ENCODE assay signal across 19 cellular contexts in the genomic region with DNA sequence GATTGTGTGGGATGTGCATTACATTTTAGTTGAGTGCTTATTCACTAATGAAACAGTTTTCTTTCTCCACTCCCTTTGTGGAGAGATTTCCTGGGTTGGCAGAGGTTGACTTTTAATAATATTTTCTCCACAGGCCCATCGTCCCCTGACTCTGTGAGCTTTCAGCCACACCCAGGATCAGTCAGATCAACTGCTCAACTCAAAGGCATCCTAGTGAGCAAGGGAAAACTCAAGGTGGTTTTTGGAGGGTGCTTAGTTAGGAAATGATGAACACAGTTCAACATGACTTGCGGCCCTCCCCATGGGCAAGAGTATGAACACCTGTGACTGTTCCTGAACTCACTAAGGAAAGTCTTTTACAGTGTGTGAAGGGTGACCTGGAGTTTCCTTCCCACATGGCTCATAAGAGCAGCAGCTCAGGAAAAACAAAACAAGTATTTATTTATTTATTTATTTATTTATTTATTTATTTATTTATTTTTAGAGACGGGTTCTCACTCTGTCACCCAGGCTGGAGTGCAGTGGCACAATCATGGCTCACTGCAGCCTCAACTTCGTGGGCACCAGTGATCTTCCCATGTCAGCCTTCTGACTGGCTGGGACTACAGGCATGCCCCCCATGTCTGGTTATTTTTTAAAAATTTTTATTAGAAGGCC. TPM values are rescaled to one million over a fixed set of nuclear protein-coding genes. Genes with fewer than 3 reads are reported as not detected.
A peak's percentile ranks its signal among the peaks of the same experiment; 100 is the strongest.
DNase-seq lines count a peak whose midpoint lies in the region; ATAC-seq and TF ChIP-seq lines count a peak whose summit lies in the region.
"Had no signal": no experiment of that assay in that cellular context is flagged by ENCODE, and none has a peak within 500 bp of the region (broad histone marks: within the 10 kb centered on the region; RNA-seq: fewer than 3 reads in every experiment).

No MANE protein-coding gene starts in this region.

- peak; percentile 58 for ATAC-seq in foreskin keratinocyte
- ATAC-seq in HG03469 (IDR thresholded peaks at IDR 0.05; ENCODE audit: unreplicated experiment) = no peak
- no peak for ATAC-seq in GM19397 (IDR thresholded peaks at IDR 0.05; ENCODE audit: unreplicated experiment)
- ATAC-seq: K562 had no signal

- no peak overlapping the region for H3K4me2 ChIP-seq in mammary epithelial cell (ENCODE audit: insufficient read depth, low read depth, low read length)

- no peaks in the 10 kb centered on the region for H3K36me3 ChIP-seq in mammary epithelial cell (ENCODE audit: insufficient read depth, low read length)
- H3K36me3 ChIP-seq: HAP-1, SJSA1 had no signal

- no peaks in the 10 kb centered on the region for H3K79me2 ChIP-seq in mammary epithelial cell (ENCODE audit: insufficient read depth, low read length)

- CTCF ChIA-PET in mammary epithelial cell (lab: Charles Lee; ENCODE audit: low non-redundant PET) = no interaction called here

- dilution Hi-C loops in mammary epithelial cell (cut with HindIII; ENCODE audit: low sequenced_read_pairs) = no loop called here

- H3K4me1 ChIP-seq in mammary epithelial cell (ENCODE audit: insufficient read depth, low read length) (peaks cover 6% of the 10 kb centered on the region), foreskin keratinocyte (peaks cover 7% of the 10 kb centered on the region)
- H3K4me1 ChIP-seq: HAP-1, SJSA1 had no signal

- no peaks in the 10 kb centered on the region for H3K27me3 ChIP-seq in mammary epithelial cell (ENCODE audit: insufficient read depth, low read length)
- H3K27me3 ChIP-seq in foreskin keratinocyte = no peaks in the 10 kb centered on the region
- H3K27me3 ChIP-seq: SJSA1 had no signal

- 75% methylated on average over 3 of the region's 4 CpGs for WGBS in mammary epithelial cell (ENCODE audit: low coverage, missing lambda C conversion rate)

- DNase-seq in ELR (ENCODE audit: low read depth) = peak; percentile 8
- peak; percentile 75 for DNase-seq in mammary epithelial cell
- DNase-seq in foreskin keratinocyte = peak; percentile 27 to 78
- DNase-seq in stromal cell of bone marrow (ENCODE audit: low read depth) = peak; percentile 21
- DNase-seq in HuH-7 (ENCODE audit: low spot score) = no peak
- DNase-seq: ACHN; AML-193; Calu3; CD4-positive, alpha-beta memory T cell; NCI-H1436; NCI-H2029 treated with DMSO at 0.1 percent for 48 hours; NCI-H2171 treated with DMSO at 0.1 percent for 48 hours; NCI-H748 treated with DMSO at 0.1 percent for 48 hours had no signal

- H3K27ac ChIP-seq in mammary epithelial cell (ENCODE audit: insufficient read depth, low read depth, low read length) (no peak overlapping the region), foreskin keratinocyte (peak overlapping the region; percentile 64)
- H3K27ac ChIP-seq: SJSA1 had no signal

- no peak overlapping the region for H3K4me3 ChIP-seq in mammary epithelial cell (replicated peaks in 1 of 3; ENCODE audit: insufficient read depth in 1 of 3, low read depth in 2 of 3, low read length in 3 of 3)
- H3K4me3 ChIP-seq: HAP-1, K562, SJSA1 had no signal

- no TSS peak for BruUV-seq in mammary epithelial cell (replicated peaks; lab: Mats Ljungman, UMichigan)

- no peaks in the 10 kb centered on the region for H3K9me3 ChIP-seq in mammary epithelial cell (replicated peaks; ENCODE audit: insufficient read depth, low read length)
- H3K9me3 ChIP-seq: HAP-1, SJSA1 had no signal

- no peak for TF ChIP-seq CTCF in mammary epithelial cell (conservative IDR thresholded peaks at IDR 0.05 in 1 of 2, IDR thresholded peaks at IDR 0.05 in 1 of 2; ENCODE audit: extremely low read depth in 1 of 2, insufficient read depth in 1 of 2, low read depth in 1 of 2, low read length in 2 of 2)
- TF ChIP-seq CTCF in foreskin keratinocyte (conservative IDR thresholded peaks at IDR 0.05) = no peak

- no peak overlapping the region for H2AFZ ChIP-seq in mammary epithelial cell (ENCODE audit: low read depth, low read length)

- in situ Hi-C loops in mammary epithelial cell (cut with MboI; ENCODE audit: low sequenced_read_pairs in 2 of 2) = no loop called here

- H4K20me1 ChIP-seq in mammary epithelial cell (ENCODE audit: insufficient read depth, low read length) = no peaks in the 10 kb centered on the region

- no peak overlapping the region for H3K9ac ChIP-seq in mammary epithelial cell (ENCODE audit: insufficient read depth, low read length)

- intact Hi-C loops in mammary epithelial cell (cut with micrococcal nuclease) = no loop called here

RNA-seq across cellular contexts. Expression of gene ARL11, which starts 10.2 kb away (rescaled TPM):
- total RNA-seq in mammary epithelial cell (under 1 TPM in 1 of 2 donors, not detected in 1; under 0.01 TPM), foreskin keratinocyte (0.53 and 0.54 TPM in 2 replicates)
- polyA plus RNA-seq in mammary epithelial cell (0.03 TPM), foreskin keratinocyte (0.46 and 0.57 TPM in 2 replicates)
- polyA minus RNA-seq in mammary epithelial cell = not detected
- total RNA-seq: Calu3, NCI-H460 had no signal

RNA-seq across cellular contexts. Expression of gene EBPL, which starts 52.7 kb away (rescaled TPM):
- total RNA-seq in mammary epithelial cell (10 to 100 TPM; 26.7 to 46.1 TPM), foreskin keratinocyte (36.3 and 49.3 TPM in 2 replicates)
- polyA plus RNA-seq in mammary epithelial cell (75.7 TPM), foreskin keratinocyte (52.7 and 71.7 TPM in 2 replicates)
- polyA minus RNA-seq in mammary epithelial cell = 44.6 TPM

RNA-seq across cellular contexts. Expression of gene RCBTB1, which starts 53.2 kb away (rescaled TPM):
- 10 to 100 TPM; 29.9 to 87.5 TPM for total RNA-seq in mammary epithelial cell
- 13.9 TPM for polyA plus RNA-seq in mammary epithelial cell
- 19.2 TPM for polyA minus RNA-seq in mammary epithelial cell
- total RNA-seq in foreskin keratinocyte = 23.8 and 24.7 TPM in 2 replicates
- 7.4 and 7.5 TPM in 2 replicates for polyA plus RNA-seq in foreskin keratinocyte
